In genomic region chr4:92136434-92136833, GRCh38 we compare ENCODE assay signal across 8 cellular contexts.
"Had no signal": no experiment of that assay in that cellular context is flagged by ENCODE, and none has a peak within 500 bp of the region (broad histone marks: within the 10 kb centered on the region; RNA-seq: fewer than 3 reads in every experiment).

No MANE protein-coding gene starts in this region.

- ATAC-seq: GM12878 had no signal

- FAIRE-seq: G401.6, GM12878, GM12891, GM12892, GM18507, GM19239 had no signal

- DNase-seq: GDM1, GF-D8 had no signal

- H3K4me3 ChIP-seq: GM12878 had no signal
